Comparison of ENCODE assay signal across 8 cellular contexts in the genomic region with DNA sequence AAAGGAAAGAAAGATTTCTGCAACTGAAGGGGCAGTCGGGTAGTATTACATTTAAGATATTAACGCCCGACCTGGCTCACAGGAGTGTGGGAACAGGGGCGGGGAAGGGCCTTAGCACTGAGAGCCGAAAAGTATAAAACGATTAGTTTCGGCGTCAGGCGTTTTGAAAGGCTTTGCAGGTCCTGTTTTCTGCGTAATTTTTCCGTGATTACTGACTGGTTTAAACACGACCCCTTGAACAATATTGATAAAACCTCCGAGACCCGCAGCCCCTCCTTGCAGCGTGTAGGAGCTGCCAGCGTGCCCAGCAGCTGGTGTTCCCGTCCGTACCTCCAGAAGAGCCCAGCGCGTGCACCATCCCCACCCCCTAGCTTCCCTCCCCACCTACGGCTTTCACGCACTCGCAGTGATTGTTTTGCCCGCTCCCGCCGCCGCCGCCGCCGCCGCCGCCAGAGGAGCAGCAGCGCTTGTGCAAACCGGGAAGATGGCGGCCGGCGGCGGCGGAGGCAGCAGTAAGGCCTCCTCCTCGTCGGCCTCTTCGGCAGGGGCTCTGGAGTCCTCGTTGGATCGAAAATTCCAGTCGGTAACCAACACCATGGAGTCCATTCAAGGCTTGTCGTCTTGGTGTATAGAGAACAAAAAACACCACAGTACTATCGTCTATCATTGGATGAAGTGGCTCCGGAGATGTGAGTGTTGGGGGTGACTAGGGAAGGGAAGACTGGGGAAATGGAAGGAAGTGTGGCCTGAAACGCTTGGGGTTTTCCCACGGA. TPM values are rescaled to one million over a fixed set of nuclear protein-coding genes. Genes with fewer than 3 reads are reported as not detected.
A peak's percentile ranks its signal among the peaks of the same experiment; 100 is the strongest.
DNase-seq lines count a peak whose midpoint lies in the region; ATAC-seq lines count a peak whose summit lies in the region.

No MANE protein-coding gene starts in this region.

- peak; percentile 2 for ATAC-seq in GM21786 (IDR thresholded peaks at IDR 0.05; ENCODE audit: unreplicated experiment)

- H3K4me1 Mint-ChIP-seq in CD4-positive, alpha-beta memory T cell, result peaks cover 25 to 55% (median 33%) of the 10 kb centered on the region in 4 donors
- H3K4me1 Mint-ChIP-seq in activated naive CD4-positive, alpha-beta T cell treated with anti-CD3 and anti-CD28 coated beads for 36 hours (ENCODE audit: low read depth), result peaks cover 23% of the 10 kb centered on the region

- peaks cover 33% of the 10 kb centered on the region for H3K4me1 ChIP-seq in CD4-positive, alpha-beta memory T cell (ENCODE audit: insufficient read depth, low read length)

- no peaks in the 10 kb centered on the region for H3K27me3 Mint-ChIP-seq in CD4-positive, alpha-beta memory T cell
- H3K27me3 Mint-ChIP-seq in activated naive CD4-positive, alpha-beta T cell treated with anti-CD3 and anti-CD28 coated beads for 36 hours (ENCODE audit: low read depth), result no peaks in the 10 kb centered on the region

- in situ Hi-C loops in SK-MEL-5 (cut with HindIII; ENCODE audit: low pct_unique_long_range_greater_than_20kb, low sequenced_read_pairs), result no loop called here

- intact Hi-C loops in CD4-positive, alpha-beta memory T cell (cut with micrococcal nuclease), result loop anchor here (1.0 to 10.0 kb wide), 8 partner anchors 58 to 643 kb away; partner anchors contain the start of genes ANP32E, ARNT, ENSA and MINDY1
- intact Hi-C loops in activated naive CD4-positive, alpha-beta T cell treated with anti-CD3 and anti-CD28 coated beads for 36 hours (cut with micrococcal nuclease), result loop anchor here (1.0 to 10.0 kb wide), 10 partner anchors 80 to 693 kb away; partner anchors contain the start of genes APH1A, ARNT, CDC42SE1 and CERS2

- H3K36me3 ChIP-seq in CD4-positive, alpha-beta memory T cell (ENCODE audit: insufficient read depth, low read length), result no peaks in the 10 kb centered on the region

- DNase-seq in CD4-positive, alpha-beta memory T cell, result peak; percentile 79 to 88 (median 80)
- DNase-seq in MV-4-11 (lab: John Stamatoyannopoulos, UW), result peak; percentile 36
- peak; percentile 84 for DNase-seq in SK-MEL-5 (ENCODE audit: low read depth, low spot score)
- DNase-seq in activated naive CD4-positive, alpha-beta T cell treated with anti-CD3 and anti-CD28 coated beads for 36 hours, result peak; percentile 85
- peak; percentile 75 for DNase-seq in germinal center (ENCODE audit: low spot score)
- DNase-seq in occipital lobe (lab: John Stamatoyannopoulos, UW), result peak; percentile 83
- peak; percentile 80 for DNase-seq in superior temporal gyrus (ENCODE audit: extremely low spot score)

- no peaks in the 10 kb centered on the region for H3K9me3 ChIP-seq in CD4-positive, alpha-beta memory T cell (ENCODE audit: control insufficient read depth in 1 of 2, low read length in 2 of 2)

- peak overlapping the region; percentile 94 to 100 (median 99) for H3K4me3 Mint-ChIP-seq in CD4-positive, alpha-beta memory T cell
- peak overlapping the region; percentile 89 for H3K4me3 Mint-ChIP-seq in activated naive CD4-positive, alpha-beta T cell treated with anti-CD3 and anti-CD28 coated beads for 36 hours

- peak overlapping the region; percentile 98 to 100 for H3K4me3 ChIP-seq in CD4-positive, alpha-beta memory T cell (ENCODE audit: low read length in 2 of 2)

- CTCF ChIA-PET in CD4-positive, alpha-beta memory T cell (lab: Charles Lee; ENCODE audit: partially characterized antibody), result interaction anchor here (0.6 to 1.5 kb wide), 6 partner anchors 10 to 215 kb away, joined by 3 to 5 read pairs (median 3); partner anchors contain the start of gene MCL1
- CTCF ChIA-PET in activated naive CD4-positive, alpha-beta T cell treated with anti-CD3 and anti-CD28 coated beads for 36 hours (lab: Charles Lee), result interaction anchor here (0.8 to 1.1 kb wide), 2 partner anchors 10 to 99 kb away, joined by 3 to 4 read pairs; no protein-coding TSS in a partner anchor

- H3K27me3 ChIP-seq in CD4-positive, alpha-beta memory T cell (ENCODE audit: insufficient read depth, low read length), result no peaks in the 10 kb centered on the region

- peaks cover 0 to 1% (median 0%) of the 10 kb centered on the region in 8 donors for H3K9me3 Mint-ChIP-seq in CD4-positive, alpha-beta memory T cell
- H3K9me3 Mint-ChIP-seq in activated naive CD4-positive, alpha-beta T cell treated with anti-CD3 and anti-CD28 coated beads for 36 hours, result no peaks in the 10 kb centered on the region

- H3K27ac Mint-ChIP-seq in CD4-positive, alpha-beta memory T cell, result peak overlapping the region; percentile 97 to 100 (median 99)
- peak overlapping the region; percentile 98 for H3K27ac Mint-ChIP-seq in activated naive CD4-positive, alpha-beta T cell treated with anti-CD3 and anti-CD28 coated beads for 36 hours

- peak overlapping the region; percentile 96 for H3K27ac ChIP-seq in CD4-positive, alpha-beta memory T cell (ENCODE audit: low read depth, low read length)

- peaks cover 0 to 31% of the 10 kb centered on the region in 2 donors for H3K36me3 Mint-ChIP-seq in CD4-positive, alpha-beta memory T cell
- peaks cover 24% of the 10 kb centered on the region for H3K36me3 Mint-ChIP-seq in activated naive CD4-positive, alpha-beta T cell treated with anti-CD3 and anti-CD28 coated beads for 36 hours (ENCODE audit: low read depth)

- POLR2A ChIA-PET in CD4-positive, alpha-beta memory T cell (lab: Charles Lee; ENCODE audit: partially characterized antibody), result interaction anchor here (0.6 to 3.7 kb wide), 49 partner anchors 11 to 891 kb away, joined by 3 to 39 read pairs (median 5); partner anchors contain the start of genes ANP32E, APH1A, CERS2 and CIART

RNA-seq across cellular contexts. Expression of gene RPRD2, which starts 0.5 kb away (rescaled TPM):
- total RNA-seq in CD4-positive, alpha-beta memory T cell, result 10 to 100 TPM; 60.0 to 61.0 TPM
- polyA plus RNA-seq in CD4-positive, alpha-beta memory T cell, result 10 to 100 TPM; 10.1 to 37.1 TPM
- total RNA-seq in SK-MEL-5 (2014; rRNA removed; shearing (Covaris generic)), result 7.1 and 12.6 TPM in 2 replicates
- 18.5 and 25.1 TPM in 2 replicates for polyA plus RNA-seq in SK-MEL-5 (2015; cell fraction: cytosol; rRNA removed)
- 10.0 and 10.4 TPM in 2 replicates for polyA plus RNA-seq in SK-MEL-5 (2015; cell fraction: nucleus; rRNA removed)
- 10 to 100 TPM; 20.9 to 22.9 TPM for total RNA-seq in activated naive CD4-positive, alpha-beta T cell treated with anti-CD3 and anti-CD28 coated beads for 36 hours
- 17.2 TPM for total RNA-seq in occipital lobe

RNA-seq across cellular contexts. Expression of gene PRPF3, which starts 43.1 kb away (rescaled TPM):
- total RNA-seq in CD4-positive, alpha-beta memory T cell, result 100 to 1,000 TPM; 131 to 139 TPM
- polyA plus RNA-seq in CD4-positive, alpha-beta memory T cell, result 10 to 100 TPM in 1 of 2 donors, 1 to 10 TPM in 1; 8.6 to 24.3 TPM
- total RNA-seq in SK-MEL-5 (2014; rRNA removed; shearing (Covaris generic)), result 50.4 and 52.7 TPM in 2 replicates
- 24.7 and 32.2 TPM in 2 replicates for polyA plus RNA-seq in SK-MEL-5 (2015; cell fraction: cytosol; rRNA removed)
- 199 and 205 TPM in 2 replicates for polyA plus RNA-seq in SK-MEL-5 (2015; cell fraction: nucleus; rRNA removed)
- total RNA-seq in activated naive CD4-positive, alpha-beta T cell treated with anti-CD3 and anti-CD28 coated beads for 36 hours, result 10 to 100 TPM; 49.1 to 52.5 TPM
- total RNA-seq in occipital lobe, result 43.0 TPM

Comparison
In these comparisons a context has a peak if more than half of its experiments do, and no peak if none do; other contexts are left out.
1. Peak in every context shown above with its lines: DNase-seq, ATAC-seq, H3K4me3 ChIP-seq and H3K27ac ChIP-seq.